ENCODE assay signal across 24 cellular contexts in genomic region chr6:50927816-50928215, GRCh38.
"Had no signal": no experiment of that assay in that cellular context is flagged by ENCODE, and none has a peak within 500 bp of the region (broad histone marks: within the 10 kb centered on the region; RNA-seq: fewer than 3 reads in every experiment).

No MANE protein-coding gene starts in this region.

- H3K4me1 ChIP-seq: right atrium auricular region, tibial artery had no signal

- H3K27ac ChIP-seq: coronary artery, esophagus squamous epithelium, skin epidermis, tibial artery, VCaP had no signal

- H3K27ac Mint-ChIP-seq: activated T-helper 17 cell treated with anti-CD3 and anti-CD28 coated beads, Interleukin-2, amount 50 U/mL, for 72 hours; natural killer cell treated with Interleukin-12 subunit alpha and Interleukin-12 subunit beta and Interleukin-15 and Interleukin-18, amount 100 ng/mL, for 72 hours; T-cell had no signal

- FAIRE-seq: endothelial cell of umbilical vein had no signal

- ATAC-seq: activated T-helper 17 cell treated with anti-CD3 and anti-CD28 coated beads, Interleukin-2, amount 50 U/mL, for 72 hours; left lobe of liver; mucosa of descending colon; natural killer cell treated with Interleukin-12 subunit alpha and Interleukin-12 subunit beta and Interleukin-15 and Interleukin-18, amount 100 ng/mL, for 72 hours; T-cell had no signal

- H3K4me3 Mint-ChIP-seq: activated T-helper 17 cell treated with anti-CD3 and anti-CD28 coated beads, Interleukin-2, amount 50 U/mL, for 72 hours; natural killer cell treated with Interleukin-12 subunit alpha and Interleukin-12 subunit beta and Interleukin-15 and Interleukin-18, amount 100 ng/mL, for 72 hours; T-cell had no signal

- H3K4me1 Mint-ChIP-seq: activated T-helper 17 cell treated with anti-CD3 and anti-CD28 coated beads, Interleukin-2, amount 50 U/mL, for 72 hours; T-cell had no signal

- H3K36me3 Mint-ChIP-seq: T-cell had no signal

- H3K27me3 Mint-ChIP-seq: activated T-helper 17 cell treated with anti-CD3 and anti-CD28 coated beads, Interleukin-2, amount 50 U/mL, for 72 hours; natural killer cell treated with Interleukin-12 subunit alpha and Interleukin-12 subunit beta and Interleukin-15 and Interleukin-18, amount 100 ng/mL, for 72 hours; T-cell had no signal

- H3K36me3 ChIP-seq: esophagus squamous epithelium, right atrium auricular region, tibial artery had no signal

- H3K27me3 ChIP-seq: esophagus squamous epithelium, right atrium auricular region, tibial artery had no signal

- H3K4me3 ChIP-seq: coronary artery, esophagus squamous epithelium, mucosa of descending colon, right atrium auricular region, skin epidermis, tibial artery had no signal

- DNase-seq: activated CD4-positive, alpha-beta T cell treated with anti-CD3 and anti-CD28 coated beads for 1 hour; activated CD4-positive, alpha-beta T cell treated with anti-CD3 and anti-CD28 coated beads, Interleukin-2, amount 50 U/mL, for 4 hours; activated naive CD4-positive, alpha-beta T cell treated with Interleukin-2 at 50 U/mL for 16 hours; anterior cingulate cortex; effector CD4-positive, alpha-beta T cell; esophagus squamous epithelium; foreskin fibroblast; mammary epithelial cell; mucosa of descending colon; nucleus accumbens; posterior cingulate gyrus; stimulated activated CD4-positive, alpha-beta T cell treated with anti-CD3 and anti-CD28 coated beads, Interleukin-15, amount 100 ng/mL, for 24 hours; stimulated activated CD4-positive, alpha-beta T cell treated with anti-CD3 and anti-CD28 coated beads, Interleukin-4, amount 100 ng/mL, for 24 hours; stimulated activated naive CD4-positive, alpha-beta T cell; T-cell; tibial artery had no signal

- H3K9me3 ChIP-seq: esophagus squamous epithelium, mucosa of descending colon, right atrium auricular region, tibial artery had no signal
